Comparison of ENCODE assay signal across 1 cellular context in the genomic region with DNA sequence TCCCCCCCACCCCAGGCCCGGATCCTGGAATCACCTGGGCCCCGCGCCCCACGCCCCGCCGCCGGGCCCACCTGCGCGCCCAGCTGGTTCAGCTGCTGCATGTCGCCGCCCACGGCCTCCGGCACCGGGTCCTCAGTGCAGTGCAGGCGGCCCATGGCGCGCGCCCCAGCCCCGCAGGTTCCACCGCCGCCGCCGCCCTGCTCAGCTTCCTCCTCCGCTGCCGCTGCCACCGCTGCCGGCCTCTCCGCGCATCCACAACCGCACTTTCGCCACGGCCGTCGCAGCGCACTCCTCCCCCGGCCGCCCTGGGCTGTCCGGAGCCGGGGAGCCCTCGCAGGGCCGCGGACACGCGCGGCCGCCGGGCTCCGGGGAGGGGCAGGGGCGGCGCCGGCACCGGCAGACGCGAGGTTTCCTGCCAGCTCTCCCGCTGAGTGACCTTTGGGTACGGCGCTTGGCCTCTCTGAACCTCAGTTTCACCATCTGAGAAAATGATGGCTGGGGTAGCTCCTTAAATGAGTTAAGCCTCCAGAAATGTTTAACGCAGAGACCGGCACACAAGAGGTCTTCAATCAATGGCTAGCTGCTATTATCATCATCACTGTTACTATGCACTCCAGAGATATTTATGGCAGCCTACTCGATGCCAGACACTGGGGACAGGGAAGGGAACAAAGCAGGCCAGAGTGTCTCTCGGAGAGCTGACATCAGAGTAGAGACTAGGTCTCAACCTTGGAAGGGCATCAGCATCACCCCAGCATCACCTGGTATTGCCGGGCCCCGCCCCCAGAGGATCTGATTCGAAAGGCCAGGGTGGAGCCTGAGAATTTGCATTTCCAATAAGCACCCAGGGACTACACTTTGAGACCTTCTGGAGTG.
TF ChIP-seq lines count a peak whose summit lies in the region.

A gene (minus strand): TSS at position 231 of the 876 bp plus-strand sequence. CDS start 76 bp downstream, at position 155.

TF ChIP-seq in A549, 52 proteins besides CTCF, POLR2A, EP300 and RAD21 (continued from another document):
- TF ChIP-seq ZFP36 (IDR thresholded peaks at IDR 0.05; ENCODE audit: borderline replicate concordance, partially characterized antibody): no peak
- TF ChIP-seq, protein P1, sequence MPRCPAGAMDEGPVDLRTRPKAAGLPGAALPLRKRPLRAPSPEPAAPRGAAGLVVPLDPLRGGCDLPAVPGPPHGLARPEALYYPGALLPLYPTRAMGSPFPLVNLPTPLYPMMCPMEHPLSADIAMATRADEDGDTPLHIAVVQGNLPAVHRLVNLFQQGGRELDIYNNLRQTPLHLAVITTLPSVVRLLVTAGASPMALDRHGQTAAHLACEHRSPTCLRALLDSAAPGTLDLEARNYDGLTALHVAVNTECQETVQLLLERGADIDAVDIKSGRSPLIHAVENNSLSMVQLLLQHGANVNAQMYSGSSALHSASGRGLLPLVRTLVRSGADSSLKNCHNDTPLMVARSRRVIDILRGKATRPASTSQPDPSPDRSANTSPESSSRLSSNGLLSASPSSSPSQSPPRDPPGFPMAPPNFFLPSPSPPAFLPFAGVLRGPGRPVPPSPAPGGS (IDR thresholded peaks at IDR 0.05): 0 out of 3 replicates have a peak, but pooled peaks have one; percentile 47
- no peak for TF ChIP-seq RNF2 (IDR thresholded peaks at IDR 0.05; ENCODE audit: borderline replicate concordance, low read depth)
- TF ChIP-seq RARB (CRISPR knock-in tag; IDR thresholded peaks at IDR 0.05): no peak
- TF ChIP-seq MAFK (IDR thresholded peaks at IDR 0.05; ENCODE audit: partially characterized antibody): no peak
- peak in 1 of 2 experiments; percentile 44; a peak in 1 of 5 replicates for TF ChIP-seq JUN (IDR thresholded peaks at IDR 0.05)
- TF ChIP-seq, protein P2, sequence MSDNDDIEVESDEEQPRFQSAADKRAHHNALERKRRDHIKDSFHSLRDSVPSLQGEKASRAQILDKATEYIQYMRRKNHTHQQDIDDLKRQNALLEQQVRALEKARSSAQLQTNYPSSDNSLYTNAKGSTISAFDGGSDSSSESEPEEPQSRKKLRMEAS (IDR thresholded peaks at IDR 0.05): 0 out of 2 replicates have a peak, but pooled peaks have one; percentile 19
- TF ChIP-seq ZC3H11A (IDR thresholded peaks at IDR 0.05): no peak
- peak; percentile 47 for TF ChIP-seq PHF8 (IDR thresholded peaks at IDR 0.05; ENCODE audit: borderline replicate concordance, low read depth)
- TF ChIP-seq RCOR1 (IDR thresholded peaks at IDR 0.05; ENCODE audit: low read depth, low read length): no peak
TF ChIP-seq in A549: peak in this region for 6.
